Comparison of ENCODE assay signal across 1 cellular context in genomic region chr5:173629628-173630027, GRCh38.
TF ChIP-seq lines count a peak whose summit lies in the region.

No MANE protein-coding gene starts in this region.

TF ChIP-seq in K562, 482 proteins besides CTCF, POLR2A, EP300 and RAD21 (continued from another document and continues in another):
- TF ChIP-seq TSHZ1 (CRISPR knock-in tag; IDR thresholded peaks at IDR 0.05): no peak
- TF ChIP-seq ZNF324 (CRISPR knock-in tag; IDR thresholded peaks at IDR 0.05): no peak
- TF ChIP-seq TCFL5 (CRISPR knock-in tag; conservative IDR thresholded peaks at IDR 0.05): no peak
- no peak for TF ChIP-seq ZBTB5 (IDR thresholded peaks at IDR 0.05)
- TF ChIP-seq FOXK1 (CRISPR knock-in tag; IDR thresholded peaks at IDR 0.05; ENCODE audit: borderline replicate concordance): no peak
- no peak for TF ChIP-seq CREBBP (IDR thresholded peaks at IDR 0.05; ENCODE audit: low read depth, low read length)
- TF ChIP-seq SMC3 (conservative IDR thresholded peaks at IDR 0.05; ENCODE audit: insufficient read depth, low read depth, low read length): 0 out of 2 replicates have a peak, but pooled peaks have one; percentile 27
- no peak for TF ChIP-seq POLR2AphosphoS2 (IDR thresholded peaks at IDR 0.05; ENCODE audit: low read length)
- TF ChIP-seq RBM17 (IDR thresholded peaks at IDR 0.05; ENCODE audit: borderline replicate concordance, low read depth, low read length): no peak
- TF ChIP-seq NR2C1 (IDR thresholded peaks at IDR 0.05): no peak
- TF ChIP-seq NR2C1 (tag; IDR thresholded peaks at IDR 0.05): no peak
- TF ChIP-seq ZKSCAN1 (IDR thresholded peaks at IDR 0.05; ENCODE audit: low read depth, low read length): no peak
- no peak for TF ChIP-seq ZNF785 (CRISPR knock-in tag; IDR thresholded peaks at IDR 0.05)
- TF ChIP-seq USF2 (CRISPR knock-in tag; IDR thresholded peaks at IDR 0.05): no peak
- TF ChIP-seq PHF8 (IDR thresholded peaks at IDR 0.05; ENCODE audit: borderline replicate concordance, low read length): no peak
- TF ChIP-seq BRCA1 (IDR thresholded peaks at IDR 0.05): no peak
- TF ChIP-seq BRCA1 (CRISPR knock-in tag; IDR thresholded peaks at IDR 0.05): no peak
- no peak for TF ChIP-seq THAP12 (CRISPR knock-in tag; IDR thresholded peaks at IDR 0.05)
- no peak for TF ChIP-seq ZFP36 (IDR thresholded peaks at IDR 0.05; ENCODE audit: low read depth, low read length, partially characterized antibody)
- no peak for TF ChIP-seq E2F1 (CRISPR knock-in tag; IDR thresholded peaks at IDR 0.05)
- 0 out of 2 replicates have a peak, but pooled peaks have one; percentile 18 for TF ChIP-seq L3MBTL2 (IDR thresholded peaks at IDR 0.05)
- TF ChIP-seq ZNF316 (IDR thresholded peaks at IDR 0.05): peak; percentile 76
- TF ChIP-seq PCBP2 (IDR thresholded peaks at IDR 0.05; ENCODE audit: low read depth, low read length, poor library complexity, severe bottlenecking): no peak
- TF ChIP-seq CBFA2T2 (conservative IDR thresholded peaks at IDR 0.05): no peak
- TF ChIP-seq REST (CRISPR knock-in tag; IDR thresholded peaks at IDR 0.05; ENCODE audit: low read depth): no peak
- no peak for TF ChIP-seq CSDE1 (IDR thresholded peaks at IDR 0.05)
- no peak for TF ChIP-seq ILF3 (IDR thresholded peaks at IDR 0.05; ENCODE audit: borderline replicate concordance)
- no peak for TF ChIP-seq E2F4 (CRISPR knock-in tag; IDR thresholded peaks at IDR 0.05; ENCODE audit: low read depth)
- TF ChIP-seq ZBTB17 (CRISPR knock-in tag; IDR thresholded peaks at IDR 0.05): no peak
- TF ChIP-seq BRD4 (IDR thresholded peaks at IDR 0.05): no peak
- no peak for TF ChIP-seq CBX8 (IDR thresholded peaks at IDR 0.05; ENCODE audit: borderline replicate concordance, extremely low read depth, low read depth, low read length, poor library complexity, severe bottlenecking)
- TF ChIP-seq BCLAF1 (IDR thresholded peaks at IDR 0.05; ENCODE audit: borderline replicate concordance in 1 of 2, control insufficient read depth in 1 of 2, low read depth in 2 of 2, low read length in 1 of 2): no peak
- TF ChIP-seq ZNF384 (IDR thresholded peaks at IDR 0.05; ENCODE audit: low read depth, low read length): no peak
- TF ChIP-seq SAP30 (IDR thresholded peaks at IDR 0.05; ENCODE audit: borderline replicate concordance, insufficient read depth, low read depth, low read length, poor library complexity, severe bottlenecking): no peak
- no peak for TF ChIP-seq CREM (IDR thresholded peaks at IDR 0.05; ENCODE audit: low read depth)
- no peak for TF ChIP-seq NUFIP1 (IDR thresholded peaks at IDR 0.05; ENCODE audit: partially characterized antibody)
- no peak for TF ChIP-seq ZNF511 (CRISPR knock-in tag; IDR thresholded peaks at IDR 0.05)
- peak; percentile 20; the same call in 1 of the 2 replicates for TF ChIP-seq NFE2 (IDR thresholded peaks at IDR 0.05; ENCODE audit: low read depth)
- no peak for TF ChIP-seq RCOR1 (IDR thresholded peaks at IDR 0.05; ENCODE audit: borderline replicate concordance in 1 of 2, low read depth in 2 of 2, low read length in 2 of 2)
- TF ChIP-seq ZNF134 (CRISPR knock-in tag; conservative IDR thresholded peaks at IDR 0.05): no peak
- TF ChIP-seq HMGN3 (IDR thresholded peaks at IDR 0.05; ENCODE audit: borderline replicate concordance, extremely low read depth, insufficient read length, low read depth, low read length): no peak
- no peak for TF ChIP-seq FOXA3 (CRISPR knock-in tag; conservative IDR thresholded peaks at IDR 0.05 in 1 of 2, IDR thresholded peaks at IDR 0.05 in 1 of 2)
